Comparison of ENCODE assay signal across 16 cellular contexts in the genomic region with DNA sequence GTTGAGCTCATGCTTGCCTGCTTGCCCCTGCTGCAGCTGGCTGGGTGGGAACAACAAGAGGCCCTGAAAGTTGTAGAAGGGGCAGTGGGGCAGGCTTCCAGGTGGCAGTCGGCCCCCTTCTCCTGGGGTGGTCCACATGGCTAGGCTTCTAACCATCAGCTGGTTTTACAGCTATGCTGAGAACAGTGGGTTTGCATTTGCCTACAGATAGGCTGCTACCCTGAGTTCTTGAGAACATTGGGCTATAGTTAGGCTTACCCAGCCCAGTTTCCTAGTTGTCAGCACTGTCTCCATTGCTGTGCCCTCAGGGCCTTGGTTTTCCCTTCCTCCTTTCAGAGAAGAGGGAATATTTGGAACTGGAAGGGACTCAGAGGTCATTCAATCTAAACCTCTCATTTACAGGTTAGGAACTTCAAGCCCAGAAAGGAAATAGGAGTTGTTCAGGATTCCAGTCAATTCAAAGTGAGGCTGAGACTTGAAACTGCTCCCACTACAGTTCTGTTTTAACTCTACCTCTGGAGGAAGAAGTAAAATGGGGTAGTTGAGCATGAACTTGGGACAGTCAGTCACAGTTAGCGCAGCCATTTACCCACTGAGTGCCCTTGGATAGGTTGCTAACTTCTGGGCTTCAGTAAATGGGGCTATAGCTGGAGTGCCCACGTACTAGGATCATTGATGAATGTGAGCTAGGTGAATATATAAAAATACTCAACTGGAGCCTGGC. TPM values are rescaled to one million over a fixed set of nuclear protein-coding genes. Genes with fewer than 3 reads are reported as not detected.
A peak's percentile ranks its signal among the peaks of the same experiment; 100 is the strongest.
DNase-seq lines count a peak whose midpoint lies in the region; ATAC-seq and TF ChIP-seq lines count a peak whose summit lies in the region.
"Had no signal": no experiment of that assay in that cellular context is flagged by ENCODE, and none has a peak within 500 bp of the region (broad histone marks: within the 10 kb centered on the region; RNA-seq: fewer than 3 reads in every experiment).

No MANE protein-coding gene starts in this region.

- peak overlapping the region; percentile 10; the same call in 1 of the 2 replicates for H3K9ac ChIP-seq in OCI-LY1 (ENCODE audit: low read length)

- H3K27me3 Mint-ChIP-seq in stimulated activated naive CD8-positive, alpha-beta T cell treated with anti-CD3 and anti-CD28 coated beads, Interleukin-15, Interleukin-2, amounts not matched to agents 100 ng/mL and 50 ng/mL, for 24 hours = no peaks in the 10 kb centered on the region
- no peaks in the 10 kb centered on the region for H3K27me3 Mint-ChIP-seq in dendritic cell treated with granulocyte-macrophage colony-stimulating factor and Interleukin-4, amounts not matched to agents 40 ng/mL and 50 ng/mL, for 4 days
- H3K27me3 Mint-ChIP-seq: progenitor cell of endocrine pancreas had no signal

- TF ChIP-seq EP300 in sigmoid colon (IDR thresholded peaks at IDR 0.05) = no peak

- H3K4me1 Mint-ChIP-seq in stimulated activated naive CD8-positive, alpha-beta T cell treated with anti-CD3 and anti-CD28 coated beads, Interleukin-15, Interleukin-2, amounts not matched to agents 100 ng/mL and 50 ng/mL, for 24 hours (ENCODE audit: low read depth) = peaks cover 88% of the 10 kb centered on the region
- H3K4me1 Mint-ChIP-seq in dendritic cell treated with granulocyte-macrophage colony-stimulating factor and Interleukin-4, amounts not matched to agents 40 ng/mL and 50 ng/mL, for 4 days (ENCODE audit: low read depth) = peaks cover 76% of the 10 kb centered on the region

- no peak for ATAC-seq in stimulated activated naive CD8-positive, alpha-beta T cell treated with anti-CD3 and anti-CD28 coated beads, Interleukin-15, Interleukin-2, amounts not matched to agents 100 U/mL and 50 U/mL, for 24 hours
- ATAC-seq: esophagus mucosa, Right ventricle myocardium inferior had no signal

- H3K27ac Mint-ChIP-seq in stimulated activated naive CD8-positive, alpha-beta T cell treated with anti-CD3 and anti-CD28 coated beads, Interleukin-15, Interleukin-2, amounts not matched to agents 100 ng/mL and 50 ng/mL, for 24 hours = peak overlapping the region; percentile 66
- peak overlapping the region; percentile 71 for H3K27ac Mint-ChIP-seq in dendritic cell treated with granulocyte-macrophage colony-stimulating factor and Interleukin-4, amounts not matched to agents 40 ng/mL and 50 ng/mL, for 4 days

- WGBS in thymus = 89% methylated on average over 3 of the region's 3 CpGs
- WGBS in sigmoid colon, 2 donors = 76 to 86% methylated on average over 3 of the region's 3 CpGs

- H3K27me3 ChIP-seq in OCI-LY1 (ENCODE audit: insufficient read depth, low read length) (no peaks in the 10 kb centered on the region), thymus (ENCODE audit: control insufficient read depth, insufficient read depth) (no peaks in the 10 kb centered on the region), sigmoid colon (no peaks in the 10 kb centered on the region)

- H2AFZ ChIP-seq in OCI-LY1 (ENCODE audit: low read length) = no peak overlapping the region

- H3K36me3 ChIP-seq in OCI-LY1 (ENCODE audit: insufficient read depth, low read length) = peaks cover 21% of the 10 kb centered on the region; the same call in 1 of the 2 replicates
- peaks cover 6% of the 10 kb centered on the region for H3K36me3 ChIP-seq in thymus (ENCODE audit: control insufficient read depth, insufficient read depth)
- no peaks in the 10 kb centered on the region for H3K36me3 ChIP-seq in sigmoid colon
- H3K36me3 ChIP-seq: thoracic aorta had no signal

- no peaks in the 10 kb centered on the region for H3F3A ChIP-seq in OCI-LY1 (ENCODE audit: insufficient read depth, low read length)

- peak overlapping the region; percentile 9 for H3K4me3 ChIP-seq in OCI-LY1 (ENCODE audit: low read depth, low read length, poor library complexity, severe bottlenecking)
- H3K4me3 ChIP-seq in thymus (ENCODE audit: low read length) = no peak overlapping the region
- H3K4me3 ChIP-seq in sigmoid colon = no peak overlapping the region
- H3K4me3 ChIP-seq: thoracic aorta had no signal

- H3K9me3 ChIP-seq in OCI-LY1 (ENCODE audit: low read length) = no peaks in the 10 kb centered on the region
- H3K9me3 ChIP-seq in thymus (ENCODE audit: control insufficient read depth) = no peaks in the 10 kb centered on the region
- no peaks in the 10 kb centered on the region for H3K9me3 ChIP-seq in sigmoid colon
- H3K9me3 ChIP-seq: thoracic aorta had no signal

- peak overlapping the region; percentile 64 for H3K27ac ChIP-seq in OCI-LY1 (ENCODE audit: low read depth, low read length, poor library complexity, severe bottlenecking)
- H3K27ac ChIP-seq in thymus (ENCODE audit: low read depth) = peak overlapping the region; percentile 56
- peak overlapping the region in 2 of 4 donors; percentile 2 to 35 for H3K27ac ChIP-seq in sigmoid colon
- H3K27ac ChIP-seq: thoracic aorta had no signal

- DNase-seq in stimulated activated naive CD8-positive, alpha-beta T cell treated with anti-CD3 and anti-CD28 coated beads, Interleukin-15, Interleukin-2, amounts not matched to agents 100 U/mL and 50 U/mL, for 24 hours = no peak
- DNase-seq in NCI-H1417 (lab: John Stamatoyannopoulos, UW) = no peak
- no peak for DNase-seq in hepatic stellate cell (ENCODE audit: low spot score)
- DNase-seq in sigmoid colon = no peak
- DNase-seq: cortex of kidney, EL, kidney glomerular epithelial cell, MM.1S had no signal

- H3K4me1 ChIP-seq in OCI-LY1 (ENCODE audit: insufficient read depth, low read length, severe bottlenecking) (peaks cover 95% of the 10 kb centered on the region), thymus (ENCODE audit: control insufficient read depth, insufficient read depth, low read length) (peaks cover 25% of the 10 kb centered on the region), sigmoid colon (peaks cover 0 to 80% (median 76%) of the 10 kb centered on the region in 4 donors)

- no peak for TF ChIP-seq CTCF in OCI-LY1 (IDR thresholded peaks at IDR 0.05; ENCODE audit: low read length)
- TF ChIP-seq CTCF in sigmoid colon (IDR thresholded peaks at IDR 0.05) = no peak

- H3K9me2 ChIP-seq in OCI-LY1 (ENCODE audit: low read depth, low read length) = no peaks in the 10 kb centered on the region

- no peaks in the 10 kb centered on the region for H3K9me3 Mint-ChIP-seq in stimulated activated naive CD8-positive, alpha-beta T cell treated with anti-CD3 and anti-CD28 coated beads, Interleukin-15, Interleukin-2, amounts not matched to agents 100 ng/mL and 50 ng/mL, for 24 hours
- no peaks in the 10 kb centered on the region for H3K9me3 Mint-ChIP-seq in dendritic cell treated with granulocyte-macrophage colony-stimulating factor and Interleukin-4, amounts not matched to agents 40 ng/mL and 50 ng/mL, for 4 days

- H3K79me2 ChIP-seq in OCI-LY1 (ENCODE audit: insufficient read depth, low read length) = peaks cover 100% of the 10 kb centered on the region

- H3K4me2 ChIP-seq in OCI-LY1 (ENCODE audit: low read length) = peak overlapping the region; percentile 45

- peaks cover 32% of the 10 kb centered on the region for H3K36me3 Mint-ChIP-seq in stimulated activated naive CD8-positive, alpha-beta T cell treated with anti-CD3 and anti-CD28 coated beads, Interleukin-15, Interleukin-2, amounts not matched to agents 100 ng/mL and 50 ng/mL, for 24 hours (ENCODE audit: low read depth)
- H3K36me3 Mint-ChIP-seq in dendritic cell treated with granulocyte-macrophage colony-stimulating factor and Interleukin-4, amounts not matched to agents 40 ng/mL and 50 ng/mL, for 4 days (ENCODE audit: low read depth) = peaks cover 10% of the 10 kb centered on the region

- H3K4me3 Mint-ChIP-seq in stimulated activated naive CD8-positive, alpha-beta T cell treated with anti-CD3 and anti-CD28 coated beads, Interleukin-15, Interleukin-2, amounts not matched to agents 100 ng/mL and 50 ng/mL, for 24 hours = peak overlapping the region; percentile 60
- H3K4me3 Mint-ChIP-seq in dendritic cell treated with granulocyte-macrophage colony-stimulating factor and Interleukin-4, amounts not matched to agents 40 ng/mL and 50 ng/mL, for 4 days = no peak overlapping the region

- intact Hi-C loops in dendritic cell treated with granulocyte-macrophage colony-stimulating factor and Interleukin-4, amounts not matched to agents 40 ng/mL and 50 ng/mL, for 4 days (cut with micrococcal nuclease) = loop anchor here (10.0 kb wide), 1 partner anchor 48 kb away; no protein-coding TSS in a partner anchor
- intact Hi-C loops in sigmoid colon (cut with DNase I) = no loop called here

- peaks cover 4% of the 10 kb centered on the region; the same call in 1 of the 2 replicates for H4K20me1 ChIP-seq in OCI-LY1 (ENCODE audit: insufficient read depth, low read length)

- TF ChIP-seq POLR2A in sigmoid colon (IDR thresholded peaks at IDR 0.05) = no peak

RNA-seq across cellular contexts. Expression of gene LARP1, which starts 11.5 kb away (rescaled TPM):
- polyA plus RNA-seq in thymus (28.5 TPM), sigmoid colon (10 to 100 TPM; 10.2 to 68.2 (median 15.5) TPM)
- total RNA-seq in sigmoid colon = 10 to 100 TPM; 47.4 to 97.8 (median 55.6) TPM
